Comparison of ENCODE assay signal across 16 cellular contexts in genomic region chr10:113897693-113898618, GRCh38. TPM values are rescaled to one million over a fixed set of nuclear protein-coding genes. Genes with fewer than 3 reads are reported as not detected.
DNase-seq lines count a peak whose midpoint lies in the region; ATAC-seq, FAIRE-seq and TF ChIP-seq lines count a peak whose summit lies in the region.
"Had no signal": no experiment of that assay in that cellular context is flagged by ENCODE, and none has a peak within 500 bp of the region (broad histone marks: within the 10 kb centered on the region; RNA-seq: fewer than 3 reads in every experiment).

No MANE protein-coding gene starts in this region.

- H3K27me3 ChIP-seq in Caco-2 (replicated peaks; ENCODE audit: control insufficient read depth, insufficient read depth, low read length) = no peaks in the 10 kb centered on the region
- H3K27me3 ChIP-seq: neural progenitor cell, sigmoid colon had no signal

- TF ChIP-seq POLR2A in GM12891 (IDR thresholded peaks at IDR 0.05; ENCODE audit: low read depth, low read length) = no peak
- TF ChIP-seq POLR2A in erythroblast (IDR thresholded peaks at IDR 0.05; ENCODE audit: low read length) = no peak

- H3K36me3 Mint-ChIP-seq in Caco-2 (ENCODE audit: insufficient read depth, unreplicated experiment) = peaks cover 20% of the 10 kb centered on the region

- H3K4me3 ChIP-seq in Caco-2 (ENCODE audit: low read depth, low read length) = no peak overlapping the region
- H3K4me3 ChIP-seq: neural progenitor cell, sigmoid colon had no signal

- peaks cover 27% of the 10 kb centered on the region for H3K4me1 ChIP-seq in Caco-2
- H3K4me1 ChIP-seq: neural progenitor cell had no signal

- peak; percentile 13 for FAIRE-seq in GM12891 (lab: Jason Lieb, UNC)
- FAIRE-seq: urothelium cell line had no signal

- DNase-seq in GM12891 (ENCODE audit: insufficient read length, low spot score) (no peak), NCI-H2227 treated with DMSO at 0.1 percent for 48 hours (lab: John Stamatoyannopoulos, UW) (peak; percentile 18), erythroblast (lab: John Stamatoyannopoulos, UW) (peak; percentile 42 to 59), myocyte (ENCODE audit: low read depth) (peak; percentile 19), DMS79 treated with DMSO at 0.1 percent for 48 hours (lab: John Stamatoyannopoulos, UW) (no peak), Caco-2 (no peak)
- DNase-seq: activated CD4-positive, CD25-positive, alpha-beta regulatory T cell; CD4-positive, alpha-beta T cell; cerebellar nuclear complex; GOT3; sigmoid colon; stimulated activated naive B cell treated with anti-CD40 and anti-IgM and Interleukin-4, amounts not matched to agents 10 μg/mL and 1 μg/mL and 100 μg/mL, for 72 hours had no signal

- no peak overlapping the region for H3K27ac Mint-ChIP-seq in Caco-2 (ENCODE audit: unreplicated experiment)
- H3K27ac Mint-ChIP-seq: activated naive CD4-positive, alpha-beta T cell treated with anti-CD3 and anti-CD28 coated beads, Interleukin-2, amount 50 U/mL, for 24 hours; CD4-positive, alpha-beta T cell; neural progenitor cell; stimulated activated naive B cell treated with anti-CD40 and anti-IgM and Interleukin-4, amounts not matched to agents 10 μg/mL and 1 μg/mL and 100 μg/mL, for 72 hours had no signal

- ATAC-seq in HG03378 (IDR thresholded peaks at IDR 0.05; ENCODE audit: unreplicated experiment) = no peak
- ATAC-seq: stimulated activated naive B cell treated with anti-CD40 and anti-IgM and Interleukin-4, amounts not matched to agents 10 μg/mL and 1 μg/mL and 100 μg/mL, for 72 hours had no signal

- H3K36me3 ChIP-seq in Caco-2 (ENCODE audit: control insufficient read depth, insufficient read depth, low read length) = no peaks in the 10 kb centered on the region

- POLR2A ChIA-PET in Caco-2 (lab: Charles Lee) = no interaction called here

- H3K27me3 Mint-ChIP-seq in Caco-2 (ENCODE audit: insufficient read depth, unreplicated experiment) = no peaks in the 10 kb centered on the region
- H3K27me3 Mint-ChIP-seq: activated naive CD4-positive, alpha-beta T cell treated with anti-CD3 and anti-CD28 coated beads, Interleukin-2, amount 50 U/mL, for 24 hours; CD4-positive, alpha-beta T cell; stimulated activated naive B cell treated with anti-CD40 and anti-IgM and Interleukin-4, amounts not matched to agents 10 μg/mL and 1 μg/mL and 100 μg/mL, for 72 hours had no signal

- CTCF ChIA-PET in Caco-2 (lab: Charles Lee) = no interaction called here

- no peaks in the 10 kb centered on the region for H3K9me3 ChIP-seq in Caco-2
- H3K9me3 ChIP-seq: sigmoid colon had no signal

- no peak for TF ChIP-seq CTCF in Caco-2 (IDR thresholded peaks at IDR 0.05; ENCODE audit: insufficient read depth in 1 of 2, low read depth in 1 of 2, low read length in 1 of 2, severe bottlenecking in 1 of 2, unreplicated experiment in 1 of 2)

- H3K9me3 Mint-ChIP-seq in Caco-2 (ENCODE audit: unreplicated experiment) = no peaks in the 10 kb centered on the region
- H3K9me3 Mint-ChIP-seq: activated naive CD4-positive, alpha-beta T cell treated with anti-CD3 and anti-CD28 coated beads, Interleukin-2, amount 50 U/mL, for 24 hours; CD4-positive, alpha-beta T cell; neural progenitor cell; stimulated activated naive B cell treated with anti-CD40 and anti-IgM and Interleukin-4, amounts not matched to agents 10 μg/mL and 1 μg/mL and 100 μg/mL, for 72 hours had no signal

- no TSS peak for BruUV-seq in Caco-2 (replicated peaks; lab: Mats Ljungman, UMichigan)

- H3K4me1 Mint-ChIP-seq in Caco-2 (ENCODE audit: low read depth, unreplicated experiment) = peaks cover 24% of the 10 kb centered on the region
- H3K4me1 Mint-ChIP-seq: activated naive CD4-positive, alpha-beta T cell treated with anti-CD3 and anti-CD28 coated beads, Interleukin-2, amount 50 U/mL, for 24 hours; neural progenitor cell; stimulated activated naive B cell treated with anti-CD40 and anti-IgM and Interleukin-4, amounts not matched to agents 10 μg/mL and 1 μg/mL and 100 μg/mL, for 72 hours had no signal

- intact Hi-C loops in Caco-2 (cut with micrococcal nuclease; ENCODE audit: unreplicated experiment) = loop anchor here (10.0 kb wide), 1 partner anchor 147 kb away; the partner anchor contains the start of gene ADRB1

- no peak overlapping the region for H3K4me3 Mint-ChIP-seq in Caco-2 (ENCODE audit: unreplicated experiment)
- H3K4me3 Mint-ChIP-seq: activated naive CD4-positive, alpha-beta T cell treated with anti-CD3 and anti-CD28 coated beads, Interleukin-2, amount 50 U/mL, for 24 hours; CD4-positive, alpha-beta T cell; neural progenitor cell; stimulated activated naive B cell treated with anti-CD40 and anti-IgM and Interleukin-4, amounts not matched to agents 10 μg/mL and 1 μg/mL and 100 μg/mL, for 72 hours had no signal

TF ChIP-seq in GM12891, 5 proteins besides CTCF, POLR2A, EP300 and RAD21:
- TF ChIP-seq POU2F2 (IDR thresholded peaks at IDR 0.05; ENCODE audit: low read depth, low read length) (no peak), POLR2AphosphoS5 (IDR thresholded peaks at IDR 0.05; ENCODE audit: low read depth, low read length) (no peak), TAF1 (IDR thresholded peaks at IDR 0.05; ENCODE audit: low read depth, low read length) (no peak), SPI1 (IDR thresholded peaks at IDR 0.05; ENCODE audit: low read depth, low read length) (no peak), PAX5 (IDR thresholded peaks at IDR 0.05; ENCODE audit: insufficient read depth, low read length, severe bottlenecking) (no peak)

RNA-seq across cellular contexts. Expression of gene NHLRC2, which starts 43.5 kb away (rescaled TPM):
- 5.3 TPM for polyA plus RNA-seq in GM12891 (2012; ENCODE audit: low read depth, missing spikeins)
- total RNA-seq in myocyte = 21.2 and 26.9 TPM in 2 replicates
- polyA plus RNA-seq in myocyte (2012) = 3.4 TPM
- 30.8 and 37.4 TPM in 2 replicates for total RNA-seq in Caco-2 (2022)

RNA-seq across cellular contexts. Expression of gene DCLRE1A, which starts 44.1 kb away (rescaled TPM):
- 6.6 TPM for polyA plus RNA-seq in GM12891 (2012; ENCODE audit: low read depth, missing spikeins)
- total RNA-seq in myocyte = 3.8 and 4.4 TPM in 2 replicates
- 2.4 TPM for polyA plus RNA-seq in myocyte (2012)
- 13.3 and 13.5 TPM in 2 replicates for total RNA-seq in Caco-2 (2022)

Comparison
In these comparisons a context has a peak if more than half of its experiments do, and no peak if none do; other contexts are left out.
1. DNase-seq: peak in NCI-H2227 treated with DMSO at 0.1 percent for 48 hours (single experiment), erythroblast (2 of 2) and myocyte (single experiment); none in GM12891 (single experiment), DMS79 treated with DMSO at 0.1 percent for 48 hours (single experiment) and Caco-2 (0 of 2).